Comparison of ENCODE assay signal across 20 cellular contexts in the genomic region with DNA sequence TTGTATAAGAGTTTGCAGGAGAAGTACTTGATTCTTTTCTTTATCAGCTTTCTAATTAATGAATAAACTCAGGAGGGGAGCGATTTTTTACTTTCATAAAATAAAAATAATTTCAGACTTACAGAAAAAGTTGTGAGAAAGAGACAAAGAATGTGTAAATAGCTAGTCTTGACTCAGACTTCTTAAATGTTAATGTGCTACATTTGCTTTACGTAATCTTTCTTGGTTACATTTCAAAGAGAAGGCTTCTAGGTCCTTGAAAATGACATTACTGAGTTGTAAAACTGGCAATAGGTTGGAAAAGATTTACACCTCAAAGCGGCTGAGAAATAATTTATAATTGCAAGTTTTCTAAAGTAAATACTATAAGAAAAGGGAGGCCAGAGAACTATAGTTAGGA.
"Had no signal": no experiment of that assay in that cellular context is flagged by ENCODE, and none has a peak within 500 bp of the region (broad histone marks: within the 10 kb centered on the region; RNA-seq: fewer than 3 reads in every experiment).

No MANE protein-coding gene starts in this region.

- H3K9me3 Mint-ChIP-seq: activated CD4-positive, alpha-beta T cell treated with anti-CD3 and anti-CD28 coated beads, Interleukin-2, amount 10 ng/mL, durations not matched to agents 7 days and 5 days; activated T-cell treated with anti-CD3 and anti-CD28 coated beads, Interleukin-2, amount 50 U/mL, for 24 hours; activated T-helper 17 cell treated with anti-CD3 and anti-CD28 coated beads, Interleukin-2, amount 50 U/mL, for 72 hours; dendritic cell treated with granulocyte-macrophage colony-stimulating factor and Interleukin-4, amounts not matched to agents 40 ng/mL and 50 ng/mL, for 4 days; naive thymus-derived CD8-positive, alpha-beta T cell had no signal

- H3K27ac ChIP-seq: body of pancreas, cardiac muscle cell, left ventricle myocardium inferior, prostate gland, testis, WERI-Rb-1 had no signal

- H3K27ac Mint-ChIP-seq: activated CD4-positive, alpha-beta T cell treated with anti-CD3 and anti-CD28 coated beads, Interleukin-2, amount 10 ng/mL, durations not matched to agents 7 days and 5 days; activated CD8-positive, alpha-beta T cell treated with anti-CD3 and anti-CD28 coated beads, Interleukin-2, amount 10 ng/mL, durations not matched to agents 7 days and 5 days; activated naive CD8-positive, alpha-beta T cell treated with anti-CD3 and anti-CD28 coated beads for 36 hours; activated T-cell treated with anti-CD3 and anti-CD28 coated beads, Interleukin-2, amount 50 U/mL, for 24 hours; activated T-helper 17 cell treated with anti-CD3 and anti-CD28 coated beads, Interleukin-2, amount 50 U/mL, for 72 hours; dendritic cell treated with granulocyte-macrophage colony-stimulating factor and Interleukin-4, amounts not matched to agents 40 ng/mL and 50 ng/mL, for 4 days had no signal

- DNase-seq: activated CD4-positive, alpha-beta T cell treated with anti-CD3 and anti-CD28 coated beads, Interleukin-2, amount 10 ng/mL, durations not matched to agents 7 days and 5 days; activated CD4-positive, CD25-positive, alpha-beta regulatory T cell treated with anti-CD3 and anti-CD28 coated beads, Interleukin-2, amount 50 U/mL, for 72 hours; activated CD8-positive, alpha-beta T cell treated with anti-CD3 and anti-CD28 coated beads, Interleukin-2, amount 10 ng/mL, durations not matched to agents 7 days and 5 days; activated naive CD4-positive, alpha-beta T cell; activated naive CD8-positive, alpha-beta T cell treated with anti-CD3 and anti-CD28 coated beads for 36 hours; activated T-cell treated with anti-CD3 and anti-CD28 coated beads, Interleukin-2, amount 50 U/mL, for 24 hours; body of pancreas; effector CD4-positive, alpha-beta T cell; erythroblast; left ventricle myocardium inferior; naive thymus-derived CD8-positive, alpha-beta T cell; spleen; stimulated activated CD4-positive, alpha-beta T cell treated with anti-CD3 and anti-CD28 coated beads, Interleukin-4, amount 100 ng/mL, for 1 hour; stimulated activated naive CD4-positive, alpha-beta T cell; testis; WERI-Rb-1 had no signal

- H3K4me3 Mint-ChIP-seq: activated CD4-positive, alpha-beta T cell treated with anti-CD3 and anti-CD28 coated beads, Interleukin-2, amount 10 ng/mL, durations not matched to agents 7 days and 5 days; activated CD8-positive, alpha-beta T cell treated with anti-CD3 and anti-CD28 coated beads, Interleukin-2, amount 10 ng/mL, durations not matched to agents 7 days and 5 days; activated naive CD8-positive, alpha-beta T cell treated with anti-CD3 and anti-CD28 coated beads for 36 hours; activated T-cell treated with anti-CD3 and anti-CD28 coated beads, Interleukin-2, amount 50 U/mL, for 24 hours; activated T-helper 17 cell treated with anti-CD3 and anti-CD28 coated beads, Interleukin-2, amount 50 U/mL, for 72 hours; dendritic cell treated with granulocyte-macrophage colony-stimulating factor and Interleukin-4, amounts not matched to agents 40 ng/mL and 50 ng/mL, for 4 days; naive thymus-derived CD8-positive, alpha-beta T cell had no signal

- H3K9me3 ChIP-seq: left ventricle myocardium inferior, prostate gland, spleen, testis had no signal

- ATAC-seq: activated CD8-positive, alpha-beta T cell treated with anti-CD3 and anti-CD28 coated beads, Interleukin-2, amount 10 ng/mL, durations not matched to agents 7 days and 5 days; activated T-helper 17 cell treated with anti-CD3 and anti-CD28 coated beads, Interleukin-2, amount 50 U/mL, for 72 hours; body of pancreas; naive thymus-derived CD8-positive, alpha-beta T cell had no signal

- H3K27me3 Mint-ChIP-seq: naive thymus-derived CD8-positive, alpha-beta T cell had no signal

- H3K36me3 ChIP-seq: cardiac muscle cell, prostate gland, spleen, WERI-Rb-1 had no signal

- H3K4me1 ChIP-seq: body of pancreas, left ventricle myocardium inferior, prostate gland, testis had no signal

- H3K4me3 ChIP-seq: body of pancreas, cardiac muscle cell, left ventricle myocardium inferior, prostate gland, spleen, testis had no signal

- H3K27me3 ChIP-seq: body of pancreas, cardiac muscle cell, spleen, testis had no signal

- H3K36me3 Mint-ChIP-seq: activated naive CD8-positive, alpha-beta T cell treated with anti-CD3 and anti-CD28 coated beads for 36 hours; naive thymus-derived CD8-positive, alpha-beta T cell had no signal
